Comparison of ENCODE assay signal across 14 cellular contexts in genomic region chr12:52362118-52362726, GRCh38. TPM values are rescaled to one million over a fixed set of nuclear protein-coding genes. Genes with fewer than 3 reads are reported as not detected.
DNase-seq lines count a peak whose midpoint lies in the region; ATAC-seq and TF ChIP-seq lines count a peak whose summit lies in the region.
"Had no signal": no experiment of that assay in that cellular context is flagged by ENCODE, and none has a peak within 500 bp of the region (broad histone marks: within the 10 kb centered on the region; RNA-seq: fewer than 3 reads in every experiment).

No MANE protein-coding gene starts in this region.

- H3K4me3 ChIP-seq in H7 (ENCODE audit: insufficient read depth, low read depth, low read length), result no peak overlapping the region
- H3K4me3 ChIP-seq in WERI-Rb-1 (ENCODE audit: low read depth, low read length), result no peak overlapping the region
- H3K4me3 ChIP-seq: esophagus squamous epithelium had no signal

- no peaks in the 10 kb centered on the region for H3K9me3 ChIP-seq in WERI-Rb-1 (ENCODE audit: severe bottlenecking)
- H3K9me3 ChIP-seq: esophagus squamous epithelium had no signal

- TF ChIP-seq CTCF in WERI-Rb-1 (IDR thresholded peaks at IDR 0.05; ENCODE audit: low read depth, low read length), result peak; percentile 48

- DNase-seq in DMS 273 (lab: John Stamatoyannopoulos, UW; ENCODE audit: unreplicated experiment) (peak; percentile 15), DMS 273 treated with DMSO at 0.1 percent for 48 hours (lab: John Stamatoyannopoulos, UW) (no peak), H7 (peak; percentile 81), WERI-Rb-1 (peak; percentile 23), left kidney (ENCODE audit: low read depth, low spot score) (peak; percentile 43), cerebellum (ENCODE audit: low spot score) (no peak), KG1 (lab: John Stamatoyannopoulos, UW) (no peak)
- DNase-seq: esophagus squamous epithelium, GF-D8, NCI-H82 had no signal

- H3K27ac ChIP-seq in WERI-Rb-1, result no peak overlapping the region
- H3K27ac ChIP-seq: esophagus squamous epithelium had no signal

- ATAC-seq in GM21390 (IDR thresholded peaks at IDR 0.05; ENCODE audit: unreplicated experiment), result no peak

- H3K27me3 ChIP-seq in H7 (ENCODE audit: control insufficient read depth, insufficient read depth, low read length) (no peaks in the 10 kb centered on the region), WERI-Rb-1 (ENCODE audit: insufficient read depth, low read depth, severe bottlenecking) (peaks cover 6% of the 10 kb centered on the region)

- H3K36me3 ChIP-seq in H7 (replicated peaks; ENCODE audit: control insufficient read depth, insufficient read depth, low read length) (no peaks in the 10 kb centered on the region), WERI-Rb-1 (no peaks in the 10 kb centered on the region)
- H3K36me3 ChIP-seq: esophagus squamous epithelium had no signal

RNA-seq across cellular contexts. Expression of gene KRT85, which starts 5.1 kb away (rescaled TPM):
- not detected in 2 replicates for total RNA-seq in H7 (2014; rRNA removed; shearing (Covaris generic))
- not detected for total RNA-seq in cerebellum
- total RNA-seq: A172; astrocyte; esophagus squamous epithelium; T-helper 2 cell treated with Interferon-gamma antibody and Interleukin-4, amounts not matched to agents 100 ng/mL and 5 ng/mL, for 36 hours had no signal

RNA-seq across cellular contexts. Expression of gene KRT84, which starts 23.2 kb away (rescaled TPM):
- total RNA-seq in H7 (2014; rRNA removed; shearing (Covaris generic)), result not detected in 2 replicates
- not detected for total RNA-seq in cerebellum
- total RNA-seq: A172; astrocyte; T-helper 2 cell treated with Interferon-gamma antibody and Interleukin-4, amounts not matched to agents 100 ng/mL and 5 ng/mL, for 36 hours had no signal

RNA-seq across cellular contexts. Expression of gene KRT83, which starts 41.0 kb away (rescaled TPM):
- total RNA-seq in H7 (2014; rRNA removed; shearing (Covaris generic)), result 0.10 TPM in 1 of 2 replicates, not detected in the other
- not detected for total RNA-seq in cerebellum
- total RNA-seq: astrocyte; esophagus squamous epithelium; T-helper 2 cell treated with Interferon-gamma antibody and Interleukin-4, amounts not matched to agents 100 ng/mL and 5 ng/mL, for 36 hours had no signal

RNA-seq across cellular contexts. Expression of gene KRT82, which starts 43.9 kb away (rescaled TPM):
- total RNA-seq in H7 (2014; rRNA removed; shearing (Covaris generic)), result not detected in 2 replicates
- not detected for total RNA-seq in cerebellum
- total RNA-seq: A172; astrocyte; esophagus squamous epithelium; T-helper 2 cell treated with Interferon-gamma antibody and Interleukin-4, amounts not matched to agents 100 ng/mL and 5 ng/mL, for 36 hours had no signal

Comparison
In these comparisons a context has a peak if more than half of its experiments do, and no peak if none do; other contexts are left out.
1. DNase-seq: peak in DMS 273 (single experiment), H7 (single experiment), WERI-Rb-1 (single experiment) and left kidney (single experiment); none in DMS 273 treated with DMSO at 0.1 percent for 48 hours (single experiment), cerebellum (single experiment) and KG1 (single experiment).